In genomic region chr7:127629268-127629854, GRCh38 we compare ENCODE assay signal across 8 cellular contexts. TPM values are rescaled to one million over a fixed set of nuclear protein-coding genes. Genes with fewer than 3 reads are reported as not detected.
A peak's percentile ranks its signal among the peaks of the same experiment; 100 is the strongest.
DNase-seq lines count a peak whose midpoint lies in the region; TF ChIP-seq lines count a peak whose summit lies in the region.

No MANE protein-coding gene starts in this region.

- BruUV-seq in OCI-LY7 (replicated peaks; lab: Mats Ljungman, UMichigan), result no TSS peak

- no peak overlapping the region for H3K27ac ChIP-seq in HEK293 (ENCODE audit: extremely low read depth, low read depth, low read length)
- no peak overlapping the region for H3K27ac ChIP-seq in OCI-LY7 (ENCODE audit: low read depth, low read length, poor library complexity, severe bottlenecking)
- no peak overlapping the region for H3K27ac ChIP-seq in osteoblast (ENCODE audit: low read depth, low read length)
- no peak overlapping the region for H3K27ac ChIP-seq in caudate nucleus (ENCODE audit: low read depth, low read length)

- no peaks in the 10 kb centered on the region for H3K9me3 ChIP-seq in HEK293 (ENCODE audit: control insufficient read depth, insufficient read depth, low read depth, low read length)
- H3K9me3 ChIP-seq in OCI-LY7 (ENCODE audit: low read length), result no peaks in the 10 kb centered on the region
- H3K9me3 ChIP-seq in osteoblast (ENCODE audit: low read depth, low read length), result no peaks in the 10 kb centered on the region

- H3K9me2 ChIP-seq in OCI-LY7 (ENCODE audit: insufficient read depth, low read length), result no peaks in the 10 kb centered on the region

- H4K20me1 ChIP-seq in OCI-LY7 (ENCODE audit: insufficient read depth, low read length) (no peaks in the 10 kb centered on the region), osteoblast (ENCODE audit: insufficient read depth, low read length) (no peaks in the 10 kb centered on the region)

- peaks cover 6% of the 10 kb centered on the region for H3K27me3 ChIP-seq in osteoblast (ENCODE audit: insufficient read depth, low read length)

- CTCF ChIA-PET in HEK293 (lab: Yijun Ruan, JAX) (interaction anchor here (0.5 to 2.1 kb wide), 17 partner anchors 8 to 1870 kb away, joined by 3 to 17 read pairs (median 4); partner anchors contain the start of gene PAX4), OCI-LY7 (lab: Charles Lee; ENCODE audit: unreplicated experiment) (no interaction called here)

- H3K36me3 ChIP-seq in HEK293 (ENCODE audit: control insufficient read depth in 2 of 2, insufficient read depth in 1 of 2, low read length in 2 of 2) (no peaks in the 10 kb centered on the region), OCI-LY7 (ENCODE audit: insufficient read depth, low read length) (no peaks in the 10 kb centered on the region), osteoblast (ENCODE audit: insufficient read depth, low read length) (no peaks in the 10 kb centered on the region)

- H3K79me2 ChIP-seq in OCI-LY7 (ENCODE audit: insufficient read depth, low read depth, low read length) (no peaks in the 10 kb centered on the region), osteoblast (ENCODE audit: insufficient read depth, low read length) (no peaks in the 10 kb centered on the region)

- H3K4me1 ChIP-seq in HEK293 (ENCODE audit: control insufficient read depth, insufficient read depth, low read length), result no peaks in the 10 kb centered on the region
- no peaks in the 10 kb centered on the region for H3K4me1 ChIP-seq in OCI-LY7 (ENCODE audit: insufficient read depth, low read length, poor library complexity, severe bottlenecking)
- H3K4me1 ChIP-seq in osteoblast (ENCODE audit: insufficient read depth, low read length), result peaks cover 13% of the 10 kb centered on the region

- TF ChIP-seq CTCF in HEK293 (tag by site-specific recombination; IDR thresholded peaks at IDR 0.05) (no peak; the same call in 1 of the 2 replicates), OCI-LY7 (conservative IDR thresholded peaks at IDR 0.05; ENCODE audit: low read length) (peak; percentile 84), osteoblast (IDR thresholded peaks at IDR 0.05; ENCODE audit: extremely low read depth, low read depth, low read length) (peak; percentile 40)

- intact Hi-C loops in OCI-LY7 (cut with micrococcal nuclease; ENCODE audit: unreplicated experiment), result no loop called here

- no peak overlapping the region for H3K4me2 ChIP-seq in OCI-LY7 (ENCODE audit: low read length)
- H3K4me2 ChIP-seq in osteoblast (ENCODE audit: insufficient read depth, low read length), result no peak overlapping the region

- H3K4me3 ChIP-seq in HEK293 (ENCODE audit: low read depth, low read length) (no peak overlapping the region), OCI-LY7 (ENCODE audit: low read depth, low read length, poor library complexity, severe bottlenecking) (no peak overlapping the region), osteoblast (ENCODE audit: insufficient read depth, low read length) (no peak overlapping the region)

- DNase-seq in NCI-H2227 (lab: John Stamatoyannopoulos, UW; ENCODE audit: unreplicated experiment), result peak; percentile 31
- no peak for DNase-seq in NCI-H2227 treated with DMSO at 0.1 percent for 48 hours (lab: John Stamatoyannopoulos, UW)
- peak; percentile 41 for DNase-seq in OCI-LY7 (ENCODE audit: low spot score)
- peak; percentile 28 for DNase-seq in cerebellar cortex (ENCODE audit: low spot score)
- no peak for DNase-seq in osteoblast (ENCODE audit: insufficient read length, low spot score, missing footprints)
- no peak for DNase-seq in caudate nucleus (lab: John Stamatoyannopoulos, UW)
- DNase-seq in T1000 (lab: John Stamatoyannopoulos, UW), result no peak

- POLR2A ChIA-PET in HEK293 (lab: Yijun Ruan, JAX), result no interaction called here
- POLR2A ChIA-PET in OCI-LY7 (lab: Charles Lee), result no interaction called here

- H2AFZ ChIP-seq in OCI-LY7 (ENCODE audit: low read length), result no peak overlapping the region
- no peak overlapping the region for H2AFZ ChIP-seq in osteoblast (ENCODE audit: low read length)

TF ChIP-seq in HEK293, 187 proteins besides CTCF, POLR2A, EP300 and RAD21:
- TF ChIP-seq KLF7 (tag by site-specific recombination; IDR thresholded peaks at IDR 0.05; ENCODE audit: borderline replicate concordance), result no peak
- TF ChIP-seq ZBTB17 (tag by site-specific recombination; IDR thresholded peaks at IDR 0.05), result peak; percentile 40
- TF ChIP-seq ZNF362 (tag by site-specific recombination; IDR thresholded peaks at IDR 0.05), result 0 out of 2 replicates have a peak, but pooled peaks have one; percentile 29
- TF ChIP-seq ZNF10 (tag by site-specific recombination; IDR thresholded peaks at IDR 0.05), result no peak
- peak; percentile 27 for TF ChIP-seq ZNF654 (tag by site-specific recombination; IDR thresholded peaks at IDR 0.05; ENCODE audit: low read depth)
- peak; percentile 52 for TF ChIP-seq ZBTB11 (tag by site-specific recombination; conservative IDR thresholded peaks at IDR 0.05; ENCODE audit: low read depth)

RNA-seq across cellular contexts. Expression of gene PAX4, which starts 11.4 kb away (rescaled TPM):
- total RNA-seq in OCI-LY7 (2014; rRNA removed; shearing (Covaris generic)), result not detected in 2 replicates
- total RNA-seq in OCI-LY7 (2022), result not detected in 2 replicates
- not detected in 2 replicates for total RNA-seq in osteoblast

RNA-seq across cellular contexts. Expression of gene SND1, which starts 22.6 kb away (rescaled TPM):
- 111 and 112 TPM in 2 replicates for total RNA-seq in OCI-LY7 (2014; rRNA removed; shearing (Covaris generic))
- total RNA-seq in OCI-LY7 (2022), result 221 and 225 TPM in 2 replicates
- 245 and 257 TPM in 2 replicates for total RNA-seq in osteoblast

RNA-seq across cellular contexts. Expression of gene FSCN3, which starts 35.8 kb away (rescaled TPM):
- 0.32 and 3.0 TPM in 2 replicates for total RNA-seq in OCI-LY7 (2014; rRNA removed; shearing (Covaris generic))
- total RNA-seq in OCI-LY7 (2022), result 0.98 and 1.5 TPM in 2 replicates
- 1.5 and 1.8 TPM in 2 replicates for total RNA-seq in osteoblast

RNA-seq across cellular contexts. Expression of gene ARF5, which starts 41.1 kb away (rescaled TPM):
- total RNA-seq in OCI-LY7 (2014; rRNA removed; shearing (Covaris generic)), result 162 and 165 TPM in 2 replicates
- total RNA-seq in OCI-LY7 (2022) (149 and 151 TPM in 2 replicates), osteoblast (146 and 147 TPM in 2 replicates)

RNA-seq across cellular contexts. Expression of gene GCC1, which starts 44.0 kb away (rescaled TPM):
- 13.3 and 15.1 TPM in 2 replicates for total RNA-seq in OCI-LY7 (2014; rRNA removed; shearing (Covaris generic))
- total RNA-seq in OCI-LY7 (2022) (17.0 and 18.3 TPM in 2 replicates), osteoblast (20.9 and 24.2 TPM in 2 replicates)

Comparison
In these comparisons a context has a peak if more than half of its experiments do, and no peak if none do; other contexts are left out.
1. DNase-seq: peak in NCI-H2227 (single experiment), OCI-LY7 (single experiment) and cerebellar cortex (single experiment); none in NCI-H2227 treated with DMSO at 0.1 percent for 48 hours (single experiment), osteoblast (single experiment), caudate nucleus (0 of 61) and T1000 (single experiment).